ENCODE assay signal across 11 cellular contexts in the genomic region with DNA sequence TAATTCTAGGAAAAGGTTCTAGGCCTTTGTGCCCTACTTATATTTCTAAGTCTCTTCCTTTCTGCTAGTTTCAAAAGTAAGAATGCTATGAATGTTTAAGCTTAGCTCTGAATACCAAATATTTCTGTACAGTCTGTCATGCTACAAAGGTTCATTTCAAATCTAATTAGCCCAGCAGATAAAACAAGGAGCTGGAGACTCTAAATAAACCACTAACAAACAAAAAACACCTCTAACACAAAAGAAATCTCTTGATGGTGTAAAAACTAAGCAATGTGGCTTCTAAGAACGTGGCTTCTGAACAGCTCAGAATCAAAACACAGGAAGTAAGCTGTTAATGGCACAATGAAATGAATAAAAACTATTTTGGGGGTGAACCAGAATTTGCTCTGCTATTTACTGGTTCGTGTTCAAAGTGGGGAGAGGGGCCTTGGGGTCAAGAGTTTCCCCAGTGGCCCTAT.
A peak's percentile ranks its signal among the peaks of the same experiment; 100 is the strongest.
DNase-seq lines count a peak whose midpoint lies in the region; ATAC-seq, FAIRE-seq and TF ChIP-seq lines count a peak whose summit lies in the region.
"Had no signal": no experiment of that assay in that cellular context is flagged by ENCODE, and none has a peak within 500 bp of the region (broad histone marks: within the 10 kb centered on the region; RNA-seq: fewer than 3 reads in every experiment).

No MANE protein-coding gene starts in this region.

- no peak overlapping the region for H3K9ac ChIP-seq in HUES48 (ENCODE audit: low read depth, low read length)

- DNase-seq in A549 (ENCODE audit: low read depth in 1 of 2, low spot score in 1 of 2): no peak
- no peak for DNase-seq in memory B cell (ENCODE audit: low spot score in 2 of 2)
- no peak for DNase-seq in COLO829 (ENCODE audit: low spot score)
- no peak for DNase-seq in NCI-H774 (lab: John Stamatoyannopoulos, UW)
- DNase-seq in NCI-H187 treated with DMSO at 0.1 percent for 48 hours (lab: John Stamatoyannopoulos, UW): no peak
- DNase-seq: NCI-H510A, sigmoid colon, tibial artery had no signal

- H3K4me3 ChIP-seq in A549 (no peak overlapping the region), HUES48 (ENCODE audit: low read depth, low read length) (no peak overlapping the region)
- H3K4me3 ChIP-seq: sigmoid colon had no signal

- no peaks in the 10 kb centered on the region for H3K27me3 ChIP-seq in HUES48 (ENCODE audit: control insufficient read depth, insufficient read depth, low read length)
- H3K27me3 ChIP-seq: tibial artery had no signal

- peaks cover 51% of the 10 kb centered on the region for H3K4me1 ChIP-seq in A549
- H3K4me1 ChIP-seq in HUES48 (ENCODE audit: control insufficient read depth, insufficient read depth, low read length): peaks cover 53% of the 10 kb centered on the region

- no peak for TF ChIP-seq CTCF in A549 (IDR thresholded peaks at IDR 0.05)

- ATAC-seq in A549 (no peak), memory B cell (ENCODE audit: low read depth) (no peak)
- ATAC-seq in activated CD4-positive, CD25-positive, alpha-beta regulatory T cell treated with anti-CD3 and anti-CD28 coated beads, Interleukin-2, amount 50 U/mL, for 24 hours: no peak

- no peak for TF ChIP-seq POLR2A in A549 (IDR thresholded peaks at IDR 0.05; ENCODE audit: low read length)

- H3K4me1 Mint-ChIP-seq in activated naive CD8-positive, alpha-beta T cell (ENCODE audit: low read depth): peaks cover 65% of the 10 kb centered on the region
- H3K4me1 Mint-ChIP-seq in memory B cell: peaks cover 33% of the 10 kb centered on the region

- TF ChIP-seq RAD21 in A549 (conservative IDR thresholded peaks at IDR 0.05 in 1 of 2, IDR thresholded peaks at IDR 0.05 in 1 of 2): no peak

- H3K9me3 ChIP-seq in A549: no peaks in the 10 kb centered on the region
- no peaks in the 10 kb centered on the region for H3K9me3 ChIP-seq in HUES48 (ENCODE audit: control insufficient read depth, insufficient read depth, low read length)
- H3K9me3 ChIP-seq: sigmoid colon, tibial artery had no signal

- peak overlapping the region; percentile 72 for H3K4me2 ChIP-seq in A549

- H3K27ac Mint-ChIP-seq in activated naive CD8-positive, alpha-beta T cell: peak overlapping the region; percentile 98
- H3K27ac Mint-ChIP-seq in memory B cell: peak overlapping the region; percentile 93

- CTCF ChIA-PET in A549 (lab: Yijun Ruan, JAX): interaction anchor here (1.0 to 1.9 kb wide), 8 partner anchors 9 to 294 kb away, joined by 3 to 10 read pairs (median 4); no protein-coding TSS in a partner anchor

- peak overlapping the region; percentile 92 for H3K4me3 Mint-ChIP-seq in activated naive CD8-positive, alpha-beta T cell
- H3K4me3 Mint-ChIP-seq in memory B cell: peak overlapping the region; percentile 91

- TF ChIP-seq EP300 in A549 (IDR thresholded peaks at IDR 0.05): no peak

- H3K27ac ChIP-seq in A549 (peak overlapping the region; percentile 82 to 86), HUES48 (ENCODE audit: low read depth, low read length) (peak overlapping the region; percentile 61)

- WGBS in A549 (ENCODE audit: missing lambda C conversion rate): 22% methylated on average over 2 of the region's 2 CpGs

- H3K9me3 Mint-ChIP-seq in activated naive CD8-positive, alpha-beta T cell (ENCODE audit: low read depth): no peaks in the 10 kb centered on the region
- H3K9me3 Mint-ChIP-seq in memory B cell: no peaks in the 10 kb centered on the region

- POLR2A ChIA-PET in A549 (lab: Yijun Ruan, JAX): interaction anchor here (1.0 to 1.2 kb wide), 3 partner anchors 68 to 278 kb away, joined by 3 to 4 read pairs (median 4); a partner anchor contains a TSS

- H3K36me3 Mint-ChIP-seq in activated naive CD8-positive, alpha-beta T cell: no peaks in the 10 kb centered on the region
- no peaks in the 10 kb centered on the region for H3K36me3 Mint-ChIP-seq in memory B cell

- no peak for FAIRE-seq in A549 (lab: Jason Lieb, UNC)

- no peaks in the 10 kb centered on the region for H3K27me3 Mint-ChIP-seq in activated naive CD8-positive, alpha-beta T cell
- no peaks in the 10 kb centered on the region for H3K27me3 Mint-ChIP-seq in memory B cell

- no peaks in the 10 kb centered on the region for H3K36me3 ChIP-seq in HUES48 (ENCODE audit: control insufficient read depth, insufficient read depth, low read length)
- H3K36me3 ChIP-seq: sigmoid colon, tibial artery had no signal

TF ChIP-seq in A549, 52 proteins besides CTCF, POLR2A, EP300 and RAD21:
- TF ChIP-seq KDM1A (IDR thresholded peaks at IDR 0.05; ENCODE audit: low read depth) (no peak), SMC3 (IDR thresholded peaks at IDR 0.05) (no peak), HDAC2 (IDR thresholded peaks at IDR 0.05) (no peak), RCOR1 (IDR thresholded peaks at IDR 0.05; ENCODE audit: low read depth, low read length) (no peak), HEYL (CRISPR knock-in tag; IDR thresholded peaks at IDR 0.05) (no peak), EHMT2 (IDR thresholded peaks at IDR 0.05; ENCODE audit: low read depth) (no peak), ZFP36 (IDR thresholded peaks at IDR 0.05; ENCODE audit: borderline replicate concordance, partially characterized antibody) (no peak), NFE2L2 (conservative IDR thresholded peaks at IDR 0.05; ENCODE audit: low read length) (no peak), HOXB5 (CRISPR knock-in tag; IDR thresholded peaks at IDR 0.05) (no peak), SREBF2 (IDR thresholded peaks at IDR 0.05) (no peak), CHD2 (IDR thresholded peaks at IDR 0.05; ENCODE audit: low read length, partially characterized antibody) (no peak)
- TF ChIP-seq, protein P1, sequence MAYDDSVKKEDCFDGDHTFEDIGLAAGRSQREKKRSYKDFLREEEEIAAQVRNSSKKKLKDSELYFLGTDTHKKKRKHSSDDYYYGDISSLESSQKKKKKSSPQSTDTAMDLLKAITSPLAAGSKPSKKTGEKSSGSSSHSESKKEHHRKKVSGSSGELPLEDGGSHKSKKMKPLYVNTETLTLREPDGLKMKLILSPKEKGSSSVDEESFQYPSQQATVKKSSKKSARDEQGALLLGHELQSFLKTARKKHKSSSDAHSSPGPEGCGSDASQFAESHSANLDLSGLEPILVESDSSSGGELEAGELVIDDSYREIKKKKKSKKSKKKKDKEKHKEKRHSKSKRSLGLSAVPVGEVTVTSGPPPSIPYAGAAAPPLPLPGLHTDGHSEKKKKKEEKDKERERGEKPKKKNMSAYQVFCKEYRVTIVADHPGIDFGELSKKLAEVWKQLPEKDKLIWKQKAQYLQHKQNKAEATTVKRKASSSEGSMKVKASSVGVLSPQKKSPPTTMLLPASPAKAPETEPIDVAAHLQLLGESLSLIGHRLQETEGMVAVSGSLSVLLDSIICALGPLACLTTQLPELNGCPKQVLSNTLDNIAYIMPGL (CRISPR knock-in tag; IDR thresholded peaks at IDR 0.05; ENCODE audit: borderline replicate concordance): no peak
- TF ChIP-seq, protein P2, sequence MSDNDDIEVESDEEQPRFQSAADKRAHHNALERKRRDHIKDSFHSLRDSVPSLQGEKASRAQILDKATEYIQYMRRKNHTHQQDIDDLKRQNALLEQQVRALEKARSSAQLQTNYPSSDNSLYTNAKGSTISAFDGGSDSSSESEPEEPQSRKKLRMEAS (IDR thresholded peaks at IDR 0.05): no peak
- TF ChIP-seq, protein P3, sequence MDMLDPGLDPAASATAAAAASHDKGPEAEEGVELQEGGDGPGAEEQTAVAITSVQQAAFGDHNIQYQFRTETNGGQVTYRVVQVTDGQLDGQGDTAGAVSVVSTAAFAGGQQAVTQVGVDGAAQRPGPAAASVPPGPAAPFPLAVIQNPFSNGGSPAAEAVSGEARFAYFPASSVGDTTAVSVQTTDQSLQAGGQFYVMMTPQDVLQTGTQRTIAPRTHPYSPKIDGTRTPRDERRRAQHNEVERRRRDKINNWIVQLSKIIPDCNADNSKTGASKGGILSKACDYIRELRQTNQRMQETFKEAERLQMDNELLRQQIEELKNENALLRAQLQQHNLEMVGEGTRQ (IDR thresholded peaks at IDR 0.05): no peak
TF ChIP-seq in A549: peak in this region for 0.
